9 cellular contexts compared by ENCODE assay signal in genomic region chr14:69046468-69046867, GRCh38.
DNase-seq lines count a peak whose midpoint lies in the region; ATAC-seq, FAIRE-seq and TF ChIP-seq lines count a peak whose summit lies in the region.
"Had no signal": no experiment of that assay in that cellular context is flagged by ENCODE, and none has a peak within 500 bp of the region (broad histone marks: within the 10 kb centered on the region; RNA-seq: fewer than 3 reads in every experiment).

No MANE protein-coding gene starts in this region.

- peak overlapping the region in 2 of 3 experiments; percentile 7 to 58 for H3K4me3 Mint-ChIP-seq in nephron
- no peak overlapping the region for H3K4me3 Mint-ChIP-seq in type B pancreatic cell

- FAIRE-seq in GM19239 (lab: Jason Lieb, UNC), result no peak

- no peak for ATAC-seq in GM21367 (IDR thresholded peaks at IDR 0.05; ENCODE audit: unreplicated experiment)
- ATAC-seq: HCT116 had no signal

- TF ChIP-seq CTCF in adrenal gland (IDR thresholded peaks at IDR 0.05), result no peak
- TF ChIP-seq CTCF in nephron (IDR thresholded peaks at IDR 0.05; ENCODE audit: unreplicated experiment in 3 of 3), result no peak
- no peak for TF ChIP-seq CTCF in type B pancreatic cell (conservative IDR thresholded peaks at IDR 0.05)

- H3K27ac ChIP-seq in adrenal gland, result peak overlapping the region; percentile 34 to 93 (median 46)

- DNase-seq in adrenal gland (peak; percentile 52 to 79 (median 68)), fibroblast of gingiva (ENCODE audit: low read depth) (peak; percentile 36), type B pancreatic cell (ENCODE audit: extremely low spot score, unreplicated experiment) (no peak), GM19239 (ENCODE audit: insufficient read length, low spot score) (no peak), mesenteric fat pad (ENCODE audit: low spot score) (no peak)
- DNase-seq: GDM1 had no signal

- 28 to 36% (median 31%) methylated on average over 7 of the region's 7 CpGs for WGBS in adrenal gland, 4 donors

- H3K36me3 Mint-ChIP-seq in nephron (ENCODE audit: low read depth) (peaks cover 3% of the 10 kb centered on the region), type B pancreatic cell (no peaks in the 10 kb centered on the region)

- TF ChIP-seq POLR2A in adrenal gland (IDR thresholded peaks at IDR 0.05), result no peak

- H3K27ac Mint-ChIP-seq in nephron, result peak overlapping the region; percentile 93 to 99 (median 98)
- H3K27ac Mint-ChIP-seq in type B pancreatic cell, result peak overlapping the region; percentile 50

- H3K36me3 ChIP-seq in adrenal gland (replicated peaks in 1 of 2), result no peaks in the 10 kb centered on the region

- H3K4me3 ChIP-seq in adrenal gland, result no peak overlapping the region

- H3K27me3 Mint-ChIP-seq in nephron (ENCODE audit: low read depth) (no peaks in the 10 kb centered on the region), type B pancreatic cell (no peaks in the 10 kb centered on the region)

- peaks cover 89% of the 10 kb centered on the region for H3K4me1 Mint-ChIP-seq in nephron
- peaks cover 64% of the 10 kb centered on the region for H3K4me1 Mint-ChIP-seq in type B pancreatic cell (ENCODE audit: unreplicated experiment)

- H3K9me3 Mint-ChIP-seq in nephron (no peaks in the 10 kb centered on the region), type B pancreatic cell (no peaks in the 10 kb centered on the region)

- intact Hi-C loops in adrenal gland (cut with DNase I), result loop anchor here in 1 of 2 donors (5.0 kb wide), 1 partner anchor 69 kb away; the partner anchor contains the start of gene ACTN1

- peaks cover 74 to 92% of the 10 kb centered on the region in 2 donors for H3K4me1 ChIP-seq in adrenal gland (replicated peaks in 1 of 2)

- no peaks in the 10 kb centered on the region for H3K9me3 ChIP-seq in adrenal gland (replicated peaks in 1 of 3)

- H3K27me3 ChIP-seq in adrenal gland, result no peaks in the 10 kb centered on the region

Comparison
In these comparisons a context has a peak if more than half of its experiments do, and no peak if none do; other contexts are left out.
1. DNase-seq: peak in adrenal gland (7 of 7) and fibroblast of gingiva (single experiment); none in type B pancreatic cell (single experiment), GM19239 (single experiment) and mesenteric fat pad (single experiment).